11 cellular contexts compared by ENCODE assay signal in the genomic region with DNA sequence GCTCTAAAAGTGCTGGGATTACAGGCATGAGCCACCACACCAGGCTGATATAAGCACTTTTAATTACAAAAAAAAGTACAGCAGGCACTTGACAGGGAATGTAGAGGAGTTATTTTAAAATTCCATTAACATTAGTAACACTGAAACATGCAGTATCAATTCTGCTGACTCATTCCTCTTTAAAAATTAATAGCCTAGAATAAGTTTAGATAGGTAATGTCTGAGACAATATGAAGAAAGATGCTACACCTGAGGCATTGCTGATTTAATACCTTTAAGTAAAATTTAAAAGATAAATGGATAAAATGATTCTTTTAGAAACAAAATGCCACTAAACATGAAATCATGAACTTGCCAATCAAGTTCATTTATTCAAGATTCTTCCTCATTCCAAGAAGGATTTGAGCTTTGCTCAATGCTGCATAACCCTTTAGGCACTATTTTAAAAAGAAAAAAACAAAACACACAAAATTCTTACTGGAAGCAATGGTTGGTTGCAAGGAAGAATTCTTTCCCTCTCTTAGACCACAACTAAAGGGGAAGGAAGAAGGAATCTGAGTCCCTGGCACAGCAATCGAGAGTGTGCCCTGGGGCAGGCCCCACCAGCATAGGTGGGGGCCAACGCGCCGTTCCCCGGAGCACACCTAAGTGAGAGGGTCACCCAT. TPM values are rescaled to one million over a fixed set of nuclear protein-coding genes. Genes with fewer than 3 reads are reported as not detected.
A peak's percentile ranks its signal among the peaks of the same experiment; 100 is the strongest.
DNase-seq lines count a peak whose midpoint lies in the region; ATAC-seq and TF ChIP-seq lines count a peak whose summit lies in the region.
"Had no signal": no experiment of that assay in that cellular context is flagged by ENCODE, and none has a peak within 500 bp of the region (broad histone marks: within the 10 kb centered on the region; RNA-seq: fewer than 3 reads in every experiment).

No MANE protein-coding gene starts in this region.

- H3K9me3 Mint-ChIP-seq in central memory CD8-positive, alpha-beta T cell = peaks cover 6% of the 10 kb centered on the region

- peaks cover 18% of the 10 kb centered on the region for H3K4me1 Mint-ChIP-seq in central memory CD8-positive, alpha-beta T cell

- H3K9me2 ChIP-seq in Loucy (replicated peaks; ENCODE audit: low read depth, low read length) = no peaks in the 10 kb centered on the region

- H3K79me2 ChIP-seq in Loucy (ENCODE audit: insufficient read depth, low read length) = peaks cover 96% of the 10 kb centered on the region

- H2AFZ ChIP-seq in Loucy (ENCODE audit: low read length) = no peak overlapping the region

- H3K27ac ChIP-seq in C4-2B (peak overlapping the region; percentile 66), lower lobe of right lung (peak overlapping the region; percentile 62)

- TF ChIP-seq CTCF in C4-2B (conservative IDR thresholded peaks at IDR 0.05) (no peak), Loucy (conservative IDR thresholded peaks at IDR 0.05; ENCODE audit: low read length) (no peak), lower lobe of right lung (IDR thresholded peaks at IDR 0.05) (no peak)

- peak overlapping the region; percentile 27 for H3K4me3 Mint-ChIP-seq in central memory CD8-positive, alpha-beta T cell

- no peaks in the 10 kb centered on the region for H3K9me3 ChIP-seq in Loucy (ENCODE audit: insufficient read depth, low read depth, low read length)
- no peaks in the 10 kb centered on the region for H3K9me3 ChIP-seq in lower lobe of right lung

- H3K4me3 ChIP-seq in Loucy (ENCODE audit: low read length, poor library complexity, severe bottlenecking) = no peak overlapping the region
- no peak overlapping the region for H3K4me3 ChIP-seq in lower lobe of right lung

- no peaks in the 10 kb centered on the region for H3K27me3 ChIP-seq in Loucy (ENCODE audit: insufficient read depth, low read length, poor library complexity, severe bottlenecking)
- H3K27me3 ChIP-seq in lower lobe of right lung (ENCODE audit: low read depth) = no peaks in the 10 kb centered on the region

- no peaks in the 10 kb centered on the region for H3F3A ChIP-seq in Loucy (ENCODE audit: low read depth)

- DNase-seq in central memory CD8-positive, alpha-beta T cell (ENCODE audit: low spot score in 2 of 2) = no peak
- DNase-seq in lower lobe of right lung (no peak), NCI-H1436 treated with DMSO at 0.1 percent for 48 hours (lab: John Stamatoyannopoulos, UW) (no peak), NCI-H1105 (lab: John Stamatoyannopoulos, UW) (no peak)
- DNase-seq: dermis blood vessel endothelial cell, NCI-H1417, T-helper 9 cell had no signal

- peaks cover 46% of the 10 kb centered on the region for H3K36me3 Mint-ChIP-seq in central memory CD8-positive, alpha-beta T cell (ENCODE audit: insufficient read depth)

- H3K27ac Mint-ChIP-seq in central memory CD8-positive, alpha-beta T cell (ENCODE audit: low read depth) = peak overlapping the region; percentile 87

- H3K4me1 ChIP-seq in Loucy (ENCODE audit: insufficient read depth, low read length, poor library complexity, severe bottlenecking) (peaks cover 18% of the 10 kb centered on the region), lower lobe of right lung (peaks cover 8% of the 10 kb centered on the region)

- no peak for ATAC-seq in central memory CD8-positive, alpha-beta T cell (replicated peaks; ENCODE audit: extremely low read depth, poor library complexity, severe bottlenecking)
- peak; percentile 85 to 90 for ATAC-seq in lower lobe of right lung
- ATAC-seq in GM19023 (IDR thresholded peaks at IDR 0.05; ENCODE audit: unreplicated experiment) = no peak
- no peak for ATAC-seq in GM21390 (IDR thresholded peaks at IDR 0.05; ENCODE audit: unreplicated experiment)

- intact Hi-C loops in lower lobe of right lung (cut with DNase I) = no loop called here

- H4K20me1 ChIP-seq in Loucy (ENCODE audit: insufficient read depth, low read length, poor library complexity, severe bottlenecking) = peaks cover 75% of the 10 kb centered on the region

- peaks cover 35% of the 10 kb centered on the region; the same call in 1 of the 2 replicates for H3K36me3 ChIP-seq in Loucy (ENCODE audit: insufficient read depth, low read length)
- H3K36me3 ChIP-seq in lower lobe of right lung = peaks cover 3% of the 10 kb centered on the region

- H3K27me3 Mint-ChIP-seq in central memory CD8-positive, alpha-beta T cell = no peaks in the 10 kb centered on the region

- H3K4me2 ChIP-seq in Loucy (ENCODE audit: low read depth, low read length, poor library complexity, severe bottlenecking) = no peak overlapping the region

- peak overlapping the region; percentile 6 for H3K9ac ChIP-seq in Loucy (ENCODE audit: low read depth, low read length, poor library complexity, severe bottlenecking)

RNA-seq across cellular contexts. Expression of gene ESYT2, which starts 26.6 kb away (rescaled TPM):
- 55.5 TPM for total RNA-seq in lower lobe of right lung

RNA-seq across cellular contexts. Expression of gene DYNC2I1, which starts 53.7 kb away (rescaled TPM):
- total RNA-seq in lower lobe of right lung = 22.4 TPM

Comparison
In these comparisons a context has a peak if more than half of its experiments do, and no peak if none do; other contexts are left out.
1. ATAC-seq: peak in lower lobe of right lung (2 of 2); none in central memory CD8-positive, alpha-beta T cell (single experiment), GM19023 (single experiment) and GM21390 (single experiment).